In genomic region chr1:53680868-53681267, GRCh38 we compare ENCODE assay signal across 28 cellular contexts. TPM values are rescaled to one million over a fixed set of nuclear protein-coding genes. Genes with fewer than 3 reads are reported as not detected.
"Had no signal": no experiment of that assay in that cellular context is flagged by ENCODE, and none has a peak within 500 bp of the region (broad histone marks: within the 10 kb centered on the region; RNA-seq: fewer than 3 reads in every experiment).

No MANE protein-coding gene starts in this region.

- H3K36me3 ChIP-seq: lower lobe of right lung, neural progenitor cell, ovary, right atrium auricular region, stomach, thoracic aorta, tibial artery, upper lobe of right lung had no signal

- H3K27ac Mint-ChIP-seq: nephron progenitor cell; neural progenitor cell; progenitor cell of endocrine pancreas; stimulated activated naive B cell treated with anti-CD40 and anti-IgM and Interleukin-4, amounts not matched to agents 10 μg/mL and 1 μg/mL and 100 μg/mL, for 72 hours had no signal

- H3K9me3 ChIP-seq: lower lobe of right lung, ovary, right atrium auricular region, stomach, thoracic aorta, tibial artery, upper lobe of right lung had no signal

- H3K9me3 Mint-ChIP-seq: naive thymus-derived CD8-positive, alpha-beta T cell; nephron progenitor cell; neural progenitor cell; stimulated activated naive B cell treated with anti-CD40 and anti-IgM and Interleukin-4, amounts not matched to agents 10 μg/mL and 1 μg/mL and 100 μg/mL, for 72 hours had no signal

- DNase-seq: hippocampal formation; kidney glomerular epithelial cell; left cardiac atrium; lower lobe of right lung; mammary epithelial cell; mesenchymal stem cell; naive thymus-derived CD8-positive, alpha-beta T cell; nephron progenitor cell; ovary; stimulated activated CD4-positive, alpha-beta T cell treated with anti-CD3 and anti-CD28 coated beads, Interleukin-12 subunit alpha, Interleukin-12 subunit beta, amount 100 ng/mL, for 4 hours; stimulated activated CD4-positive, alpha-beta T cell treated with anti-CD3 and anti-CD28 coated beads, Interleukin-15, amount 100 ng/mL, for 24 hours; stimulated activated CD4-positive, alpha-beta T cell treated with anti-CD3 and anti-CD28 coated beads, Interleukin-2, amount 100 ng/mL, for 24 hours; stimulated activated CD4-positive, alpha-beta T cell treated with anti-CD3 and anti-CD28 coated beads, Interleukin-4, amount 100 ng/mL, for 1 hour; stimulated activated naive B cell treated with anti-CD40 and anti-IgM and Interleukin-4, amounts not matched to agents 10 μg/mL and 1 μg/mL and 100 μg/mL, for 72 hours; stimulated activated naive CD8-positive, alpha-beta T cell treated with anti-CD3 and anti-CD28 coated beads, Interleukin-15, Interleukin-2, amounts not matched to agents 100 U/mL and 50 U/mL, for 24 hours; stomach; tibial artery; trophoblast cell; upper lobe of right lung had no signal

- H3K4me3 ChIP-seq: lower lobe of right lung, neural progenitor cell, ovary, right atrium auricular region, skin epidermis, stomach, thoracic aorta, tibial artery, upper lobe of right lung had no signal

- H3K4me3 Mint-ChIP-seq: nephron progenitor cell; neural progenitor cell; stimulated activated naive B cell treated with anti-CD40 and anti-IgM and Interleukin-4, amounts not matched to agents 10 μg/mL and 1 μg/mL and 100 μg/mL, for 72 hours had no signal

- H3K9ac ChIP-seq: neural progenitor cell had no signal

- H3K27ac ChIP-seq: lower lobe of right lung, neural progenitor cell, ovary, right atrium auricular region, skin epidermis, stomach, thoracic aorta, tibial artery, upper lobe of right lung had no signal

- H2AFZ ChIP-seq: neural progenitor cell had no signal

- H3K4me2 ChIP-seq: neural progenitor cell had no signal

- H3K36me3 Mint-ChIP-seq: naive thymus-derived CD8-positive, alpha-beta T cell; neural progenitor cell; stimulated activated naive B cell treated with anti-CD40 and anti-IgM and Interleukin-4, amounts not matched to agents 10 μg/mL and 1 μg/mL and 100 μg/mL, for 72 hours had no signal

- H3K27me3 ChIP-seq: ovary, right atrium auricular region had no signal

- H3K4me1 ChIP-seq: lower lobe of right lung, upper lobe of right lung had no signal

- ATAC-seq: left cardiac atrium; left lobe of liver; lower lobe of right lung; sciatic nerve; stimulated activated naive B cell treated with anti-CD40 and anti-IgM and Interleukin-4, amounts not matched to agents 10 μg/mL and 1 μg/mL and 100 μg/mL, for 72 hours; stimulated activated naive CD8-positive, alpha-beta T cell treated with anti-CD3 and anti-CD28 coated beads, Interleukin-15, Interleukin-2, amounts not matched to agents 100 U/mL and 50 U/mL, for 24 hours; upper lobe of right lung had no signal

RNA-seq across cellular contexts. Expression of gene GLIS1, which starts 58.1 kb away (rescaled TPM):
- total RNA-seq: left lobe of liver; lower lobe of right lung; mammary epithelial cell; naive thymus-derived CD8-positive, alpha-beta T cell; progenitor cell of endocrine pancreas; pulmonary artery endothelial cell had no signal
- polyA plus RNA-seq: keratinocyte; mammary epithelial cell; naive thymus-derived CD8-positive, alpha-beta T cell had no signal
